In genomic region chr4:30717208-30718020, GRCh38 we compare ENCODE assay signal across 8 cellular contexts. TPM values are rescaled to one million over a fixed set of nuclear protein-coding genes. Genes with fewer than 3 reads are reported as not detected.
DNase-seq lines count a peak whose midpoint lies in the region; FAIRE-seq and TF ChIP-seq lines count a peak whose summit lies in the region.

No MANE protein-coding gene starts in this region.

- peak overlapping the region; percentile 59 to 86 (median 66) for H3K4me3 ChIP-seq in fibroblast of lung (replicated peaks in 1 of 4; ENCODE audit: control extremely low read depth in 1 of 4, insufficient read depth in 1 of 4, low read depth in 3 of 4, low read length in 4 of 4)
- peak overlapping the region; percentile 77 to 93 for H3K4me3 ChIP-seq in muscle layer of duodenum (ENCODE audit: low read depth in 1 of 2, low read length in 2 of 2)

- H3K36me3 ChIP-seq in fibroblast of lung (ENCODE audit: control insufficient read depth, insufficient read depth, low read length) = no peaks in the 10 kb centered on the region
- H3K36me3 ChIP-seq in muscle layer of duodenum (ENCODE audit: control insufficient read depth in 1 of 2, insufficient read depth in 2 of 2, low read length in 2 of 2) = no peaks in the 10 kb centered on the region

- H3K4me1 ChIP-seq in fibroblast of lung (ENCODE audit: control insufficient read depth, extremely low read depth, insufficient read depth, low read length) = no peaks in the 10 kb centered on the region
- peaks cover 4 to 31% of the 10 kb centered on the region in 2 donors for H3K4me1 ChIP-seq in muscle layer of duodenum (ENCODE audit: control insufficient read depth in 1 of 2, insufficient read depth in 2 of 2, low read length in 2 of 2)

- H2AFZ ChIP-seq in fibroblast of lung (ENCODE audit: low read length) = peak overlapping the region; percentile 61

- H3K9me3 ChIP-seq in fibroblast of lung (ENCODE audit: control insufficient read depth, insufficient read depth, low read depth, low read length) (no peaks in the 10 kb centered on the region), muscle layer of duodenum (ENCODE audit: control insufficient read depth in 1 of 2, low read length in 2 of 2) (no peaks in the 10 kb centered on the region)

- H3K27me3 ChIP-seq in fibroblast of lung (ENCODE audit: control insufficient read depth, insufficient read depth, low read length) = no peaks in the 10 kb centered on the region
- H3K27me3 ChIP-seq in muscle layer of duodenum (ENCODE audit: low read depth, low read length) = peaks cover 6% of the 10 kb centered on the region

- peak overlapping the region; percentile 93 for H3K4me2 ChIP-seq in fibroblast of lung (ENCODE audit: extremely low read depth, insufficient read depth, low read length)

- peak overlapping the region; percentile 27 for H3K9ac ChIP-seq in fibroblast of lung (ENCODE audit: insufficient read depth, low read length)

- H3K79me2 ChIP-seq in fibroblast of lung (ENCODE audit: control insufficient read depth, insufficient read depth, low read length) = peaks cover 8% of the 10 kb centered on the region

- no peak for TF ChIP-seq CTCF in fibroblast of lung (conservative IDR thresholded peaks at IDR 0.05 in 1 of 2, IDR thresholded peaks at IDR 0.05 in 1 of 2; ENCODE audit: low read depth in 1 of 2, low read length in 2 of 2)

- peak; percentile 40 for DNase-seq in NCI-H2227 (lab: John Stamatoyannopoulos, UW; ENCODE audit: unreplicated experiment)
- DNase-seq in NCI-H2227 treated with DMSO at 0.1 percent for 48 hours (lab: John Stamatoyannopoulos, UW) = no peak
- DNase-seq in HT-29 (ENCODE audit: low spot score) = peak; percentile 69
- peak; percentile 92 for DNase-seq in UCSD-AML1 (lab: John Stamatoyannopoulos, UW; ENCODE audit: unreplicated experiment)
- DNase-seq in fibroblast of lung (ENCODE audit: low read depth in 2 of 2) = peak; percentile 78 to 86
- DNase-seq in urothelium cell line (ENCODE audit: low spot score) = peak; percentile 86
- no peak for DNase-seq in NK-92 treated with Interleukin-12 subunit alpha and Interleukin-12 subunit beta, amount 100 ng/mL, for 24 hours (lab: John Stamatoyannopoulos, UW)

- peak overlapping the region; percentile 26 for H3K27ac ChIP-seq in fibroblast of lung (ENCODE audit: insufficient read depth, low read length)
- H3K27ac ChIP-seq in muscle layer of duodenum (ENCODE audit: low read length) = peak overlapping the region; percentile 58

- H4K20me1 ChIP-seq in fibroblast of lung (ENCODE audit: control insufficient read depth, extremely low read depth, insufficient read depth, low read length) = no peaks in the 10 kb centered on the region

- peak; percentile 99 for FAIRE-seq in urothelium cell line (lab: Jason Lieb, UNC)

RNA-seq across cellular contexts. Expression of gene PCDH7, which starts 2.8 kb away (rescaled TPM):
- total RNA-seq in HT-29 (2014; rRNA removed; shearing (Covaris generic)) = 0.21 and 0.43 TPM in 2 replicates
- total RNA-seq in fibroblast of lung = 2.3 and 9.0 TPM in 2 replicates
- 20.3 and 21.4 TPM in 2 replicates for polyA plus RNA-seq in fibroblast of lung
- polyA plus RNA-seq in fibroblast of lung (2012) = 16.7 and 18.5 TPM in 2 replicates
- polyA minus RNA-seq in fibroblast of lung (ENCODE audit: low replicate concordance) = 36.1 and 66.3 TPM in 2 replicates

Comparison
In these comparisons a context has a peak if more than half of its experiments do, and no peak if none do; other contexts are left out.
1. DNase-seq: peak in NCI-H2227 (single experiment), HT-29 (single experiment), UCSD-AML1 (single experiment), fibroblast of lung (2 of 2) and urothelium cell line (single experiment); none in NCI-H2227 treated with DMSO at 0.1 percent for 48 hours (single experiment) and NK-92 treated with Interleukin-12 subunit alpha and Interleukin-12 subunit beta, amount 100 ng/mL, for 24 hours (single experiment).